In genomic region chr12:356276-356988, GRCh38 we compare ENCODE assay signal across 17 cellular contexts. TPM values are rescaled to one million over a fixed set of nuclear protein-coding genes. Genes with fewer than 3 reads are reported as not detected.
DNase-seq lines count a peak whose midpoint lies in the region; ATAC-seq, FAIRE-seq and TF ChIP-seq lines count a peak whose summit lies in the region.
"Had no signal": no experiment of that assay in that cellular context is flagged by ENCODE, and none has a peak within 500 bp of the region (broad histone marks: within the 10 kb centered on the region; RNA-seq: fewer than 3 reads in every experiment).

No MANE protein-coding gene starts in this region.

- peak; percentile 30 for ATAC-seq in activated CD4-positive, alpha-beta T cell treated with anti-CD3 and anti-CD28 coated beads for 36 hours
- ATAC-seq in K562: no peak
- ATAC-seq in mucosa of descending colon: peak; percentile 61
- ATAC-seq in HG02884 (IDR thresholded peaks at IDR 0.05; ENCODE audit: unreplicated experiment): no peak
- ATAC-seq: activated T-cell treated with anti-CD3 and anti-CD28 coated beads, Interleukin-2, amount 50 U/mL, for 4 hours; WTC11 had no signal

- no peak for TF ChIP-seq POLR2A in K562 (conservative IDR thresholded peaks at IDR 0.05)

- TF ChIP-seq CTCF in K562 (IDR thresholded peaks at IDR 0.05 in 2 of 3, conservative IDR thresholded peaks at IDR 0.05 in 1 of 3; ENCODE audit: insufficient read depth in 2 of 3, low read depth in 1 of 3, low read length in 3 of 3): no peak
- no peak for TF ChIP-seq CTCF in mucosa of descending colon (IDR thresholded peaks at IDR 0.05)
- TF ChIP-seq CTCF in GM10248 (IDR thresholded peaks at IDR 0.05; ENCODE audit: control extremely low read depth, extremely low read depth, low read depth, missing control alignments): no peak

- no peaks in the 10 kb centered on the region for H3K27me3 ChIP-seq in K562 (ENCODE audit: control insufficient read depth in 2 of 2, insufficient read depth in 2 of 2, low read length in 2 of 2)

- no peaks in the 10 kb centered on the region for H3K79me2 ChIP-seq in K562 (ENCODE audit: control insufficient read depth, insufficient read depth, low read length)

- no peaks in the 10 kb centered on the region for H3K4me1 ChIP-seq in K562 (replicated peaks in 1 of 2; ENCODE audit: control insufficient read depth in 2 of 2, insufficient read depth in 2 of 2, low read length in 2 of 2)
- H3K4me1 ChIP-seq in mucosa of descending colon (ENCODE audit: low read depth): peaks cover 4% of the 10 kb centered on the region

- H3K9ac ChIP-seq in K562 (ENCODE audit: insufficient read depth in 1 of 2, low read depth in 2 of 2, low read length in 2 of 2): no peak overlapping the region

- no peaks in the 10 kb centered on the region for H3K27me3 Mint-ChIP-seq in activated CD4-positive, alpha-beta T cell treated with anti-CD3 and anti-CD28 coated beads for 36 hours

- no peak for FAIRE-seq in K562 (lab: Jason Lieb, UNC)

- TF ChIP-seq EP300 in K562 (IDR thresholded peaks at IDR 0.05; ENCODE audit: low read length): no peak

- no peak for TF ChIP-seq RAD21 in K562 (CRISPR knock-in tag; conservative IDR thresholded peaks at IDR 0.05 in 1 of 2, IDR thresholded peaks at IDR 0.05 in 1 of 2)

- H3K36me3 Mint-ChIP-seq in activated CD4-positive, alpha-beta T cell treated with anti-CD3 and anti-CD28 coated beads for 36 hours (ENCODE audit: low read depth): peaks cover 66% of the 10 kb centered on the region

- H3K9me3 ChIP-seq in K562 (replicated peaks; ENCODE audit: control insufficient read depth, insufficient read depth, low read depth, low read length) (no peaks in the 10 kb centered on the region), mucosa of descending colon (no peaks in the 10 kb centered on the region)
- H3K9me3 ChIP-seq: thoracic aorta had no signal

- H3K4me3 ChIP-seq in K562 (no peak overlapping the region), mucosa of descending colon (no peak overlapping the region)
- H3K4me3 ChIP-seq: thoracic aorta had no signal

- H2AFZ ChIP-seq in K562 (ENCODE audit: low read depth, low read length): no peak overlapping the region

- intact Hi-C loops in activated CD4-positive, alpha-beta T cell treated with anti-CD3 and anti-CD28 coated beads for 36 hours (cut with DNase I, micrococcal nuclease): no loop called here
- intact Hi-C loops in K562 (cut with micrococcal nuclease): no loop called here
- intact Hi-C loops in mucosa of descending colon (cut with DNase I, micrococcal nuclease): no loop called here

- BruUV-seq in K562 (replicated peaks; lab: Mats Ljungman, UMichigan): no TSS peak

- no peak for DNase-seq in activated CD4-positive, alpha-beta T cell treated with anti-CD3 and anti-CD28 coated beads for 36 hours
- DNase-seq in activated CD4-positive, alpha-beta T cell treated with anti-CD3 and anti-CD28 coated beads for 4 hours: no peak
- DNase-seq in LHCN-M2 (ENCODE audit: low read depth): peak; percentile 49
- DNase-seq in K562 (ENCODE audit: extremely low read depth in 1 of 4, low spot score in 3 of 4): no peak
- no peak for DNase-seq in mucosa of descending colon
- DNase-seq in GM10248 (ENCODE audit: extremely low spot score): no peak
- no peak for DNase-seq in AML-193 (lab: John Stamatoyannopoulos, UW)
- DNase-seq: 8988T; activated T-cell treated with anti-CD3 and anti-CD28 coated beads, Interleukin-2, amount 50 U/mL, for 4 hours; caudate nucleus; Karpas-422; mesendoderm; stimulated activated CD4-positive, alpha-beta T cell treated with anti-CD3 and anti-CD28 coated beads, Interleukin-12 subunit alpha, Interleukin-12 subunit beta, amount 100 ng/mL, for 4 hours had no signal

- H3K4me3 Mint-ChIP-seq in activated CD4-positive, alpha-beta T cell treated with anti-CD3 and anti-CD28 coated beads for 36 hours: no peak overlapping the region
- H3K4me3 Mint-ChIP-seq: activated T-cell treated with anti-CD3 and anti-CD28 coated beads, Interleukin-2, amount 50 U/mL, for 4 hours; WTC11 had no signal

- POLR2A ChIA-PET in activated CD4-positive, alpha-beta T cell treated with anti-CD3 and anti-CD28 coated beads for 36 hours (lab: Charles Lee): no interaction called here
- POLR2A ChIA-PET in K562 (lab: Yijun Ruan, JAX) (no interaction called here), GM10248 (lab: Yijun Ruan, JAX) (no interaction called here)

- peaks cover 57% of the 10 kb centered on the region; the same call in 2 of the 3 replicates for H3K36me3 ChIP-seq in K562 (ENCODE audit: control insufficient read depth, insufficient read depth, low read length)
- H3K36me3 ChIP-seq in mucosa of descending colon (ENCODE audit: low read depth): peaks cover 9% of the 10 kb centered on the region

- in situ Hi-C loops in K562 (cut with MboI): no loop called here

- H3K4me2 ChIP-seq in K562 (ENCODE audit: insufficient read depth, low read length): no peak overlapping the region

- peaks cover 15% of the 10 kb centered on the region for H3K4me1 Mint-ChIP-seq in activated CD4-positive, alpha-beta T cell treated with anti-CD3 and anti-CD28 coated beads for 36 hours
- H3K4me1 Mint-ChIP-seq: WTC11 had no signal

- no peaks in the 10 kb centered on the region for H4K20me1 ChIP-seq in K562 (replicated peaks; ENCODE audit: control insufficient read depth, insufficient read depth, low read length)

- H3K27ac ChIP-seq in K562 (ENCODE audit: extremely low read depth, low read depth, low read length): no peak overlapping the region
- H3K27ac ChIP-seq: epithelial cell of prostate, thoracic aorta had no signal

- H3K27ac Mint-ChIP-seq in activated CD4-positive, alpha-beta T cell treated with anti-CD3 and anti-CD28 coated beads for 36 hours: peak overlapping the region; percentile 7
- H3K27ac Mint-ChIP-seq: WTC11 had no signal

- no peaks in the 10 kb centered on the region for H3K9me1 ChIP-seq in K562 (ENCODE audit: control insufficient read depth, insufficient read depth, low read length)

- CTCF ChIA-PET in activated CD4-positive, alpha-beta T cell treated with anti-CD3 and anti-CD28 coated beads for 36 hours (lab: Charles Lee): no interaction called here
- CTCF ChIA-PET in K562 (lab: Yijun Ruan, JAX; ENCODE audit: low intra/inter-chr PET ratio): no interaction called here
- CTCF ChIA-PET in GM10248 (lab: Yijun Ruan, JAX): interaction anchor here (1.2 kb wide), 1 partner anchor 736 kb away, joined by 4 read pairs; no protein-coding TSS in a partner anchor

- H3K9me3 Mint-ChIP-seq in activated CD4-positive, alpha-beta T cell treated with anti-CD3 and anti-CD28 coated beads for 36 hours (ENCODE audit: low read depth): peaks cover 3% of the 10 kb centered on the region
- H3K9me3 Mint-ChIP-seq: activated T-cell treated with anti-CD3 and anti-CD28 coated beads, Interleukin-2, amount 50 U/mL, for 4 hours had no signal

- WGBS in K562 (ENCODE audit: insufficient coverage, low coverage, missing lambda C conversion rate): 77% methylated on average over 7 of the region's 7 CpGs

TF ChIP-seq in K562, 482 proteins besides CTCF, POLR2A, EP300 and RAD21:
- TF ChIP-seq BMI1 (IDR thresholded peaks at IDR 0.05; ENCODE audit: low read length) (no peak), ZNF316 (IDR thresholded peaks at IDR 0.05) (peak; percentile 56)

RNA-seq across cellular contexts. Expression of gene KDM5A, which starts 32.7 kb away (rescaled TPM):
- total RNA-seq in activated CD4-positive, alpha-beta T cell treated with anti-CD3 and anti-CD28 coated beads for 36 hours: 10 to 100 TPM; 40.3 to 58.7 TPM
- total RNA-seq in LHCN-M2 (2014; rRNA removed) (32.4 and 40.2 TPM in 2 replicates), K562 (2014; rRNA removed) (12.5 and 18.2 TPM in 2 replicates), K562 (2014; rRNA removed; fragmentation: Illumina TruSeq; extraction: Trizol) (21.3 and 24.5 TPM in 2 replicates), K562 (2015; rRNA removed; fragmentation: Illumina TruSeq; extraction: Trizol) (19.6 and 22.7 TPM in 2 replicates), K562 (2021) (30.5 and 35.1 TPM in 2 replicates), mucosa of descending colon (10 to 100 TPM; 54.6 to 76.2 (median 74.9) TPM)
- polyA plus RNA-seq in LHCN-M2 (2012): 12.4 TPM
- total RNA-seq in K562 (2011; cell fraction: chromatin; rRNA removed; ENCODE audit: low replicate concordance): 51.3 and 94.3 TPM in 2 replicates
- total RNA-seq in K562 (2011; cell fraction: nucleolus; rRNA removed): 27.3 and 35.1 TPM in 2 replicates
- total RNA-seq in K562 (2011; cell fraction: nucleoplasm; rRNA removed): 41.6 and 54.0 TPM in 2 replicates
- polyA plus RNA-seq in K562 (2011; rRNA removed) (12.1 and 13.1 TPM in 2 replicates), K562 (2014; fragmentation: Illumina TruSeq; extraction: Trizol) (10.8 and 11.2 TPM in 2 replicates), K562 (2014; fragmentation: Nextera tagmentation; extraction: Ambion mirVana) (1 to 10 TPM; 5.5 to 6.0 TPM), K562 (2014; rRNA removed) (4.7 and 7.2 TPM in 2 replicates)
- 8.8 and 9.6 TPM in 2 replicates for polyA plus RNA-seq in K562 (2011; cell fraction: cytosol; rRNA removed)
- polyA plus RNA-seq in K562 (2011; cell fraction: nucleus; rRNA removed): 18.2 and 19.0 TPM in 2 replicates
- polyA plus RNA-seq in K562 (2012): 10.6 and 13.8 TPM in 2 replicates
- polyA minus RNA-seq in K562 (2011; rRNA and poly(A)+ RNA removed): 90.1 and 92.6 TPM in 2 replicates
- polyA minus RNA-seq in K562 (2011; cell fraction: cytosol; rRNA and poly(A)+ RNA removed): 26.8 and 38.8 TPM in 2 replicates
- 34.2 and 58.9 TPM in 2 replicates for polyA minus RNA-seq in K562 (2011; cell fraction: nucleus; rRNA and poly(A)+ RNA removed)

RNA-seq across cellular contexts. Expression of gene CCDC77, which starts 45.0 kb away (rescaled TPM):
- 10 to 100 TPM; 17.3 to 18.7 TPM for total RNA-seq in activated CD4-positive, alpha-beta T cell treated with anti-CD3 and anti-CD28 coated beads for 36 hours
- total RNA-seq in LHCN-M2 (2014; rRNA removed) (25.2 and 31.8 TPM in 2 replicates), K562 (2014; rRNA removed) (15.8 and 21.6 TPM in 2 replicates), K562 (2014; rRNA removed; fragmentation: Illumina TruSeq; extraction: Trizol) (26.5 and 27.8 TPM in 2 replicates), K562 (2015; rRNA removed; fragmentation: Illumina TruSeq; extraction: Trizol) (21.0 and 22.2 TPM in 2 replicates), K562 (2021) (10.5 and 11.9 TPM in 2 replicates), mucosa of descending colon (1 to 10 TPM; 8.2 to 8.5 (median 8.4) TPM)
- 7.7 TPM for polyA plus RNA-seq in LHCN-M2 (2012)
- 31.2 and 51.0 TPM in 2 replicates for total RNA-seq in K562 (2011; cell fraction: chromatin; rRNA removed; ENCODE audit: low replicate concordance)
- 13.5 and 18.4 TPM in 2 replicates for total RNA-seq in K562 (2011; cell fraction: nucleolus; rRNA removed)
- total RNA-seq in K562 (2011; cell fraction: nucleoplasm; rRNA removed): 18.8 and 20.5 TPM in 2 replicates
- polyA plus RNA-seq in K562 (2011; rRNA removed) (16.1 and 16.3 TPM in 2 replicates), K562 (2014; fragmentation: Illumina TruSeq; extraction: Trizol) (21.2 and 21.8 TPM in 2 replicates), K562 (2014; fragmentation: Nextera tagmentation; extraction: Ambion mirVana) (10 to 100 TPM; 11.8 to 17.8 TPM), K562 (2014; rRNA removed) (14.8 and 26.4 TPM in 2 replicates)
- polyA plus RNA-seq in K562 (2011; cell fraction: cytosol; rRNA removed): 3.0 and 5.9 TPM in 2 replicates
- polyA plus RNA-seq in K562 (2011; cell fraction: nucleus; rRNA removed): 11.5 and 14.2 TPM in 2 replicates
- 9.5 and 10.3 TPM in 2 replicates for polyA plus RNA-seq in K562 (2012)
- 16.5 and 25.1 TPM in 2 replicates for polyA minus RNA-seq in K562 (2011; rRNA and poly(A)+ RNA removed)
- polyA minus RNA-seq in K562 (2011; cell fraction: cytosol; rRNA and poly(A)+ RNA removed): 5.0 and 10.1 TPM in 2 replicates
- polyA minus RNA-seq in K562 (2011; cell fraction: nucleus; rRNA and poly(A)+ RNA removed): 6.5 and 13.8 TPM in 2 replicates

Comparison
In these comparisons a context has a peak if more than half of its experiments do, and no peak if none do; other contexts are left out.
1. ATAC-seq: peak in activated CD4-positive, alpha-beta T cell treated with anti-CD3 and anti-CD28 coated beads for 36 hours (single experiment) and mucosa of descending colon (single experiment); none in K562 (single experiment) and HG02884 (single experiment).